10 cellular contexts compared by ENCODE assay signal in the genomic region with DNA sequence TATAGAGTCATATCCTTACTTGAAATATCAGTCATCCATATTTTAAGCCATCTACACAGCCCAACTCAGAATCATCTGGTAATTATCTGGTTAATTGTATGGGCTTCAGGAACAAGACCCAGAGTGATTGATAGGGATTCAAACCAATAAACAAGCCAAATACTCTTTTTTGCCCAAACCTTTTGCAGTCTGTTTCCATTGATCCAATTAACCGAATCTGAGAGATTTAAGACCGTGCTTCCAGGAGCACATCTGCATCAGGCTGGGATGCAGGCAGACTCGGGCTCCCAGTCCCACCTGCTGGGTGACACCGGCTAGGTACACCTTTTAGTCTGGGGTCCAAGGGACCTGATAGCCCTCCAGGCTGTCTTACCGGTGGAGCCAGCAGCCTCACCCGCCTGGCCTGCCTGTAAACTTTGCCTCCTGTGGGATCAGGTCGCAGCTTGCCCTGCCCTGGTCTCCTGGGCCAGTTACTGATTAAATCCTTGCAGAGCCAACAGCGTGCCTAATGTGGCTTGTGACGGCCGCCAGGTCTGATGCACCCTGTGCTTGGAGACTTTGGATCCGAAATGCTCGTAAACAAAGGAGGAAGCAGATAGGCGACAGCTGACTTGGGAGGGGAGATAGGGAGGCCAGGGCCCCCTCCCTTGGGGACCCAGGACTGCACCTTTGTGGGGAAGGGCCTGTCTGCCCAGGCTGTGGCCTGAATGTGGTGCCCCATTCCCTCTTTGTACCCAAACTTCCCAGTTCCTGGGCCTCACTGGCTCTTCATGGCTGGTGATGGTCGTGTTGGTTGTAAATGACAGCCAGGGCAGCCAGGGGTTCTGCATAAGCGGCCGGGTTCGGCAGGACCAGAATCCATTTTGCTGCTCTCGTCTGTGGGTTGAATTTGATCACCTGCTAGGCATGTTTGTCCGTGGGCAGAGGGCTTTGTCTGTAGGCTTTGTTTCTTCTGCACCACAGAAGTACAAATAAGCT. TPM values are rescaled to one million over a fixed set of nuclear protein-coding genes. Genes with fewer than 3 reads are reported as not detected.
DNase-seq lines count a peak whose midpoint lies in the region; ATAC-seq and TF ChIP-seq lines count a peak whose summit lies in the region.
"Had no signal": no experiment of that assay in that cellular context is flagged by ENCODE, and none has a peak within 500 bp of the region (broad histone marks: within the 10 kb centered on the region; RNA-seq: fewer than 3 reads in every experiment).

No MANE protein-coding gene starts in this region.

- DNase-seq in GM23338 (ENCODE audit: low spot score), result peak; percentile 44
- peak; percentile 74 for DNase-seq in NCI-H82 (lab: John Stamatoyannopoulos, UW)
- peak; percentile 43 for DNase-seq in epithelial cell of esophagus (ENCODE audit: low read depth)
- peak; percentile 79 for DNase-seq in posterior vena cava (ENCODE audit: low spot score)
- DNase-seq in pons (ENCODE audit: low spot score), result no peak
- DNase-seq in Ammon's horn (ENCODE audit: low spot score), result no peak
- DNase-seq: activated CD8-positive, alpha-beta memory T cell treated with anti-CD3 and anti-CD28 coated beads for 24 hours; MG63 had no signal

- peak overlapping the region; percentile 41; the same call in 2 of the 3 replicates for H3K4me3 Mint-ChIP-seq in GM23338

- H3K79me2 ChIP-seq in GM23338 (replicated peaks; ENCODE audit: insufficient read depth), result peaks cover 83% of the 10 kb centered on the region

- peaks cover 74% of the 10 kb centered on the region for H3K4me1 Mint-ChIP-seq in GM23338

- H3F3A ChIP-seq in GM23338 (replicated peaks; ENCODE audit: low read depth), result peaks cover 13% of the 10 kb centered on the region; the same call in 1 of the 2 replicates

- no peaks in the 10 kb centered on the region for H3K27me3 ChIP-seq in GM23338 (ENCODE audit: insufficient read depth)
- H3K27me3 ChIP-seq: MG63 had no signal

- H3K4me2 ChIP-seq in GM23338, result peak overlapping the region; percentile 100

- peaks cover 55% of the 10 kb centered on the region for H3K4me1 ChIP-seq in GM23338 (ENCODE audit: insufficient read depth)

- peaks cover 4% of the 10 kb centered on the region; the same call in 1 of the 3 replicates for H3K36me3 Mint-ChIP-seq in GM23338 (ENCODE audit: low read depth)

- peaks cover 20% of the 10 kb centered on the region for H3K27me3 Mint-ChIP-seq in GM23338 (ENCODE audit: insufficient read depth, low read depth, poor library complexity)

- H3K27ac ChIP-seq in GM23338 (ENCODE audit: low read depth), result peak overlapping the region; percentile 53; the same call in 1 of the 2 replicates

- intact Hi-C loops in posterior vena cava (cut with DNase I), result loop anchor here (5.0 to 10.0 kb wide), 2 partner anchors 166 to 1539 kb away; no protein-coding TSS in a partner anchor

- peaks cover 61% of the 10 kb centered on the region for H4K20me1 ChIP-seq in GM23338 (replicated peaks; ENCODE audit: insufficient read depth)

- no peak overlapping the region for H3K27ac Mint-ChIP-seq in GM23338

- no peak overlapping the region for H2AFZ ChIP-seq in GM23338

- ATAC-seq in GM23338 (no peak), GM21515 (IDR thresholded peaks at IDR 0.05; ENCODE audit: unreplicated experiment) (no peak), GM21576 (IDR thresholded peaks at IDR 0.05; ENCODE audit: unreplicated experiment) (no peak)

- H3K36me3 ChIP-seq in GM23338 (ENCODE audit: insufficient read depth), result no peaks in the 10 kb centered on the region
- H3K36me3 ChIP-seq: MG63 had no signal

- no peak for TF ChIP-seq CTCF in GM23338 (conservative IDR thresholded peaks at IDR 0.05; ENCODE audit: low read depth in 2 of 2)
- no peak for TF ChIP-seq CTCF in epithelial cell of esophagus (IDR thresholded peaks at IDR 0.05; ENCODE audit: insufficient read depth, low read depth, low read length, missing control alignments)

- H3K9me3 Mint-ChIP-seq in GM23338, result no peaks in the 10 kb centered on the region

- peak overlapping the region; percentile 93; the same call in 1 of the 2 replicates for H3K4me3 ChIP-seq in GM23338
- peak overlapping the region; percentile 97 for H3K4me3 ChIP-seq in epithelial cell of esophagus (ENCODE audit: low read length)

- H3K9me2 ChIP-seq in GM23338 (ENCODE audit: insufficient read depth), result no peaks in the 10 kb centered on the region

TF ChIP-seq in GM23338, 12 proteins besides CTCF, POLR2A, EP300 and RAD21:
- no peak for TF ChIP-seq ZNF462 (CRISPR knock-in tag; IDR thresholded peaks at IDR 0.05)

RNA-seq across cellular contexts. Expression of gene CMIP, which starts 3.8 kb away (rescaled TPM):
- total RNA-seq in GM23338 (2014; rRNA removed; shearing (Covaris generic)), result 49.8 and 62.3 TPM in 2 replicates
- 9.5 and 10.5 TPM in 2 replicates for polyA plus RNA-seq in GM23338 (2016; fragmentation: Nextera tagmentation; extraction: Ambion mirVana)
- total RNA-seq in posterior vena cava, result 10 to 100 TPM; 38.2 to 45.2 TPM

Comparison
In these comparisons a context has a peak if more than half of its experiments do, and no peak if none do; other contexts are left out.
1. DNase-seq: peak in GM23338 (single experiment), NCI-H82 (single experiment), epithelial cell of esophagus (single experiment) and posterior vena cava (single experiment); none in pons (single experiment) and Ammon's horn (single experiment).